13 cellular contexts compared by ENCODE assay signal in genomic region chr16:66502020-66502913, GRCh38. TPM values are rescaled to one million over a fixed set of nuclear protein-coding genes. Genes with fewer than 3 reads are reported as not detected.
DNase-seq lines count a peak whose midpoint lies in the region; ATAC-seq and TF ChIP-seq lines count a peak whose summit lies in the region.
"Had no signal": no experiment of that assay in that cellular context is flagged by ENCODE, and none has a peak within 500 bp of the region (broad histone marks: within the 10 kb centered on the region; RNA-seq: fewer than 3 reads in every experiment).

No MANE protein-coding gene starts in this region.

- ATAC-seq in omental fat pad (ENCODE audit: low FRiP score) (peak; percentile 85), SK-N-SH treated with all-trans-retinoic acid at 6 μM for 48 hours (no peak), GM21786 (IDR thresholded peaks at IDR 0.05; ENCODE audit: unreplicated experiment) (no peak)

- H3K27ac Mint-ChIP-seq in activated CD4-positive, alpha-beta T cell treated with anti-CD3 and anti-CD28 coated beads, Interleukin-2, amount 10 ng/mL, durations not matched to agents 24 days and 14 days: no peak overlapping the region

- H3K9me3 ChIP-seq in AG04450 (ENCODE audit: control insufficient read depth, insufficient read depth, low read length): no peaks in the 10 kb centered on the region

- H3K27me3 ChIP-seq in AG04450 (ENCODE audit: control insufficient read depth, insufficient read depth, low read length): no peaks in the 10 kb centered on the region

- DNase-seq in AG04450 (ENCODE audit: low read depth, low spot score) (no peak), NCI-H226 (peak; percentile 82), fibroblast of pulmonary artery (ENCODE audit: low read depth) (peak; percentile 57), omental fat pad (ENCODE audit: low spot score) (peak; percentile 27), NCI-H146 treated with DMSO at 0.1 percent for 48 hours (lab: John Stamatoyannopoulos, UW; ENCODE audit: unreplicated experiment) (no peak)
- no peak for DNase-seq in activated CD4-positive, alpha-beta T cell treated with anti-CD3 and anti-CD28 coated beads, Interleukin-2, amount 10 ng/mL, durations not matched to agents 24 days and 14 days
- DNase-seq: activated naive CD4-positive, alpha-beta T cell; AML-193; effector memory CD4-positive, alpha-beta T cell; NCI-H146; retina had no signal

- peaks cover 4% of the 10 kb centered on the region for H3K4me1 Mint-ChIP-seq in activated CD4-positive, alpha-beta T cell treated with anti-CD3 and anti-CD28 coated beads, Interleukin-2, amount 10 ng/mL, durations not matched to agents 24 days and 14 days

- intact Hi-C loops in activated CD4-positive, alpha-beta T cell treated with anti-CD3 and anti-CD28 coated beads, Interleukin-2, amount 10 ng/mL, durations not matched to agents 24 days and 14 days (cut with micrococcal nuclease): no loop called here

- peak overlapping the region; percentile 11 for H3K27ac ChIP-seq in AG04450 (ENCODE audit: low read depth, low read length)

- H3K4me3 ChIP-seq in AG04450 (ENCODE audit: low read depth, low read length): no peak overlapping the region
- no peak overlapping the region for H3K4me3 ChIP-seq in fibroblast of pulmonary artery (replicated peaks; ENCODE audit: low read depth, low read length)

- CTCF ChIA-PET in AG04450 (lab: Charles Lee): interaction anchor here (0.9 to 1.3 kb wide), 4 partner anchors 13 to 366 kb away, joined by 3 to 7 read pairs (median 4); no protein-coding TSS in a partner anchor

- POLR2A ChIA-PET in AG04450 (lab: Yijun Ruan, JAX): interaction anchor here (0.7 kb wide), 1 partner anchor 372 kb away, joined by 3 read pairs; no protein-coding TSS in a partner anchor

- H3K27me3 Mint-ChIP-seq in activated CD4-positive, alpha-beta T cell treated with anti-CD3 and anti-CD28 coated beads, Interleukin-2, amount 10 ng/mL, durations not matched to agents 24 days and 14 days: peaks cover 12% of the 10 kb centered on the region

- TF ChIP-seq CTCF in AG04450 (IDR thresholded peaks at IDR 0.05; ENCODE audit: low read depth, low read length) (no peak), fibroblast of pulmonary artery (IDR thresholded peaks at IDR 0.05; ENCODE audit: low read length, missing control alignments) (no peak), omental fat pad (IDR thresholded peaks at IDR 0.05) (no peak)

- no peaks in the 10 kb centered on the region for H3K9me3 Mint-ChIP-seq in activated CD4-positive, alpha-beta T cell treated with anti-CD3 and anti-CD28 coated beads, Interleukin-2, amount 10 ng/mL, durations not matched to agents 24 days and 14 days

- H3K4me3 Mint-ChIP-seq in activated CD4-positive, alpha-beta T cell treated with anti-CD3 and anti-CD28 coated beads, Interleukin-2, amount 10 ng/mL, durations not matched to agents 24 days and 14 days: no peak overlapping the region

- peaks cover 3% of the 10 kb centered on the region for H3K36me3 Mint-ChIP-seq in activated CD4-positive, alpha-beta T cell treated with anti-CD3 and anti-CD28 coated beads, Interleukin-2, amount 10 ng/mL, durations not matched to agents 24 days and 14 days (ENCODE audit: low read depth)

TF ChIP-seq in SK-N-SH treated with all-trans-retinoic acid at 6 μM for 48 hours, 23 proteins besides CTCF, POLR2A, EP300 and RAD21:
- TF ChIP-seq TSHZ2 (CRISPR knock-in tag; IDR thresholded peaks at IDR 0.05): no peak
- no peak for TF ChIP-seq BACH2 (CRISPR knock-in tag; IDR thresholded peaks at IDR 0.05; ENCODE audit: borderline replicate concordance)
- TF ChIP-seq ZFP30 (CRISPR knock-in tag; IDR thresholded peaks at IDR 0.05): no peak
- TF ChIP-seq, protein P1, sequence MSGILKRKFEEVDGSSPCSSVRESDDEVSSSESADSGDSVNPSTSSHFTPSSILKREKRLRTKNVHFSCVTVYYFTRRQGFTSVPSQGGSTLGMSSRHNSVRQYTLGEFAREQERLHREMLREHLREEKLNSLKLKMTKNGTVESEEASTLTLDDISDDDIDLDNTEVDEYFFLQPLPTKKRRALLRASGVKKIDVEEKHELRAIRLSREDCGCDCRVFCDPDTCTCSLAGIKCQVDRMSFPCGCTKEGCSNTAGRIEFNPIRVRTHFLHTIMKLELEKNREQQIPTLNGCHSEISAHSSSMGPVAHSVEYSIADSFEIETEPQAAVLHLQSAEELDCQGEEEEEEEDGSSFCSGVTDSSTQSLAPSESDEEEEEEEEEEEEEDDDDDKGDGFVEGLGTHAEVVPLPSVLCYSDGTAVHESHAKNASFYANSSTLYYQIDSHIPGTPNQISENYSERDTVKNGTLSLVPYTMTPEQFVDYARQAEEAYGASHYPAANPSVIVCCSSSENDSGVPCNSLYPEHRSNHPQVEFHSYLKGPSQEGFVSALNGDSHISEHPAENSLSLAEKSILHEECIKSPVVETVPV (CRISPR knock-in tag; IDR thresholded peaks at IDR 0.05): no peak
- TF ChIP-seq TCF4 (CRISPR knock-in tag; IDR thresholded peaks at IDR 0.05; ENCODE audit: borderline replicate concordance): no peak
- TF ChIP-seq ZNF565 (CRISPR knock-in tag; conservative IDR thresholded peaks at IDR 0.05; ENCODE audit: low read depth): no peak
- no peak for TF ChIP-seq PPARA (CRISPR knock-in tag; IDR thresholded peaks at IDR 0.05; ENCODE audit: borderline replicate concordance)
- no peak for TF ChIP-seq OSR1 (CRISPR knock-in tag; IDR thresholded peaks at IDR 0.05)
- TF ChIP-seq, protein P2, sequence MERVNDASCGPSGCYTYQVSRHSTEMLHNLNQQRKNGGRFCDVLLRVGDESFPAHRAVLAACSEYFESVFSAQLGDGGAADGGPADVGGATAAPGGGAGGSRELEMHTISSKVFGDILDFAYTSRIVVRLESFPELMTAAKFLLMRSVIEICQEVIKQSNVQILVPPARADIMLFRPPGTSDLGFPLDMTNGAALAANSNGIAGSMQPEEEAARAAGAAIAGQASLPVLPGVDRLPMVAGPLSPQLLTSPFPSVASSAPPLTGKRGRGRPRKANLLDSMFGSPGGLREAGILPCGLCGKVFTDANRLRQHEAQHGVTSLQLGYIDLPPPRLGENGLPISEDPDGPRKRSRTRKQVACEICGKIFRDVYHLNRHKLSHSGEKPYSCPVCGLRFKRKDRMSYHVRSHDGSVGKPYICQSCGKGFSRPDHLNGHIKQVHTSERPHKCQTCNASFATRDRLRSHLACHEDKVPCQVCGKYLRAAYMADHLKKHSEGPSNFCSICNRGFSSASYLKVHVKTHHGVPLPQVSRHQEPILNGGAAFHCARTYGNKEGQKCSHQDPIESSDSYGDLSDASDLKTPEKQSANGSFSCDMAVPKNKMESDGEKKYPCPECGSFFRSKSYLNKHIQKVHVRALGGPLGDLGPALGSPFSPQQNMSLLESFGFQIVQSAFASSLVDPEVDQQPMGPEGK (CRISPR knock-in tag; IDR thresholded peaks at IDR 0.05; ENCODE audit: borderline replicate concordance): no peak
- no peak for TF ChIP-seq ZNF70 (CRISPR knock-in tag; IDR thresholded peaks at IDR 0.05)
- no peak for TF ChIP-seq ZC3H10 (CRISPR knock-in tag; IDR thresholded peaks at IDR 0.05)
- no peak for TF ChIP-seq CREB5 (CRISPR knock-in tag; IDR thresholded peaks at IDR 0.05; ENCODE audit: low read depth)
- no peak for TF ChIP-seq SNAI2 (CRISPR knock-in tag; IDR thresholded peaks at IDR 0.05)
- TF ChIP-seq ZNF8 (CRISPR knock-in tag; IDR thresholded peaks at IDR 0.05): no peak
TF ChIP-seq in SK-N-SH treated with all-trans-retinoic acid at 6 μM for 48 hours: peak in this region for 0.

RNA-seq across cellular contexts. Expression of gene TK2, which starts 47.7 kb away (rescaled TPM):
- polyA plus RNA-seq in AG04450 (2011; rRNA removed): 33.3 and 34.2 TPM in 2 replicates
- polyA minus RNA-seq in AG04450 (2011; rRNA and poly(A)+ RNA removed): 41.1 and 42.9 TPM in 2 replicates
- total RNA-seq in omental fat pad: 10 to 100 TPM; 39.9 to 69.7 (median 56.0) TPM
- 5.8 and 6.7 TPM in 2 replicates for total RNA-seq in activated CD4-positive, alpha-beta T cell treated with anti-CD3 and anti-CD28 coated beads, Interleukin-2, amount 10 ng/mL, durations not matched to agents 24 days and 14 days

RNA-seq across cellular contexts. Expression of gene CKLF, which starts 50.1 kb away (rescaled TPM):
- 52.6 and 56.2 TPM in 2 replicates for polyA plus RNA-seq in AG04450 (2011; rRNA removed)
- 23.2 and 25.6 TPM in 2 replicates for polyA minus RNA-seq in AG04450 (2011; rRNA and poly(A)+ RNA removed)
- total RNA-seq in omental fat pad: 10 to 100 TPM; 31.6 to 68.4 (median 49.2) TPM
- 145 and 146 TPM in 2 replicates for total RNA-seq in activated CD4-positive, alpha-beta T cell treated with anti-CD3 and anti-CD28 coated beads, Interleukin-2, amount 10 ng/mL, durations not matched to agents 24 days and 14 days

Comparison
In these comparisons a context has a peak if more than half of its experiments do, and no peak if none do; other contexts are left out.
1. DNase-seq: peak in NCI-H226 (single experiment), fibroblast of pulmonary artery (single experiment) and omental fat pad (single experiment); none in AG04450 (single experiment), activated CD4-positive, alpha-beta T cell treated with anti-CD3 and anti-CD28 coated beads, Interleukin-2, amount 10 ng/mL, durations not matched to agents 24 days and 14 days (single experiment) and NCI-H146 treated with DMSO at 0.1 percent for 48 hours (single experiment).